In genomic region chr3:150271578-150271930, GRCh38 we compare ENCODE assay signal across 24 cellular contexts.
"Had no signal": no experiment of that assay in that cellular context is flagged by ENCODE, and none has a peak within 500 bp of the region (broad histone marks: within the 10 kb centered on the region; RNA-seq: fewer than 3 reads in every experiment).

No MANE protein-coding gene starts in this region.

- H3K4me3 ChIP-seq: dorsolateral prefrontal cortex, esophagus muscularis mucosa, lung, mucosa of descending colon, ovary, psoas muscle, sigmoid colon, stomach, thyroid gland had no signal

- DNase-seq: cerebellar nuclear complex; dorsolateral prefrontal cortex; effector CD8-positive, alpha-beta T cell; endodermal cell; left ventricle myocardium superior; naive thymus-derived CD4-positive, alpha-beta T cell; nephron progenitor cell; nucleus accumbens; ovary; posterior cingulate gyrus; psoas muscle; right cardiac atrium; sigmoid colon; stimulated activated CD4-positive, alpha-beta T cell treated with anti-CD3 and anti-CD28 coated beads, Interleukin-2, amount 100 ng/mL, for 24 hours; stimulated activated CD4-positive, alpha-beta T cell treated with anti-CD3 and anti-CD28 coated beads, Interleukin-4, amount 100 ng/mL, for 24 hours; stimulated activated naive CD4-positive, alpha-beta T cell treated with Interleukin-2 at 50 U/mL for 16 hours; stomach; thyroid gland had no signal

- H3K27me3 Mint-ChIP-seq: type B pancreatic cell had no signal

- H3K4me3 Mint-ChIP-seq: endodermal cell; memory B cell; naive thymus-derived CD4-positive, alpha-beta T cell; nephron progenitor cell; stimulated activated effector memory CD8-positive, alpha-beta T cell treated with anti-CD3 and anti-CD28 coated beads, Interleukin-12 subunit alpha, Interleukin-12 subunit beta, amount 100 ng/mL, for 72 hours; type B pancreatic cell had no signal

- H3K27ac ChIP-seq: dorsolateral prefrontal cortex, esophagus muscularis mucosa, ovary, psoas muscle, sigmoid colon, stomach, thyroid gland had no signal

- H3K9me3 ChIP-seq: esophagus muscularis mucosa, mucosa of descending colon, ovary, psoas muscle, sigmoid colon, stomach, thyroid gland had no signal

- H3K36me3 Mint-ChIP-seq: memory B cell; naive thymus-derived CD4-positive, alpha-beta T cell; stimulated activated effector memory CD8-positive, alpha-beta T cell treated with anti-CD3 and anti-CD28 coated beads, Interleukin-12 subunit alpha, Interleukin-12 subunit beta, amount 100 ng/mL, for 72 hours; type B pancreatic cell had no signal

- H3K4me1 Mint-ChIP-seq: memory B cell; naive thymus-derived CD4-positive, alpha-beta T cell; stimulated activated effector memory CD8-positive, alpha-beta T cell treated with anti-CD3 and anti-CD28 coated beads, Interleukin-12 subunit alpha, Interleukin-12 subunit beta, amount 100 ng/mL, for 72 hours had no signal

- H3K9me3 Mint-ChIP-seq: endodermal cell; memory B cell; naive thymus-derived CD4-positive, alpha-beta T cell; stimulated activated effector memory CD8-positive, alpha-beta T cell treated with anti-CD3 and anti-CD28 coated beads, Interleukin-12 subunit alpha, Interleukin-12 subunit beta, amount 100 ng/mL, for 72 hours had no signal

- H3K36me3 ChIP-seq: esophagus muscularis mucosa, ovary, sigmoid colon, stomach, thyroid gland had no signal

- ATAC-seq: left ventricle myocardium superior; naive thymus-derived CD4-positive, alpha-beta T cell; psoas muscle; right cardiac atrium; stimulated activated effector memory CD8-positive, alpha-beta T cell treated with anti-CD3 and anti-CD28 coated beads, Interleukin-12 subunit alpha, Interleukin-12 subunit beta, amount 100 ng/mL, for 72 hours had no signal

- H3K4me1 ChIP-seq: psoas muscle, sigmoid colon, stomach had no signal

- H3K27ac Mint-ChIP-seq: endodermal cell; memory B cell; naive thymus-derived CD4-positive, alpha-beta T cell; nephron progenitor cell; stimulated activated effector memory CD8-positive, alpha-beta T cell treated with anti-CD3 and anti-CD28 coated beads, Interleukin-12 subunit alpha, Interleukin-12 subunit beta, amount 100 ng/mL, for 72 hours had no signal

- H3K27me3 ChIP-seq: esophagus muscularis mucosa, ovary, sigmoid colon, stomach, thyroid gland had no signal
